In the genomic region with DNA sequence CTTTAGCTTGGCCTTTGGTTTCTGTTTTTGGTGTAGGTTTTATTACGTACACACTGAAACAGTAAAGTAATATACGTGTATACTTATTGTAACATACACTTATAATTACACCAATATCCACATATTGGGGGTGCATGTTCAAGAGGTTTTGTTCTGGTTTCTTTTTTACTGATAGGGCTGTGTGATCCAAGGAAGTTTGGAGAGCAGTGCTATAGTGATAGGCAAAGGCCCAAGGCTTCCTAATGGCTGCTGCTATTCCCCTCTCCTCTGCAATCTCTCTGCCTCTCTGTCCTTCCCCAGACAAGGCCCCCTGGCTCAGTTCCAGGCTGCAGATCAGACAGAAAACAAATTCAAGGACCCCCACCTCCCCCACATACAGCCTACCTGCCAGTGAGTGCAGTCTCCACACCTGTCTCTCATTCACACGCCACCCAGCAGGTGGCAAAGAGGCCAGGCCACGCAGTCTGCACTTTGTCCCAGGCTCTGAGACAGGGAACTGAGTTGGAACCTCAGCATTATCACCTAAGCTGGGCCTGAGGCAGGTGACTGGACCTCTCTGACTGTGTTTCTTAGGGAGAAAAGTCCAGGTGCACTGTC, we compare ENCODE assay signal across 10 cellular contexts. TPM values are rescaled to one million over a fixed set of nuclear protein-coding genes. Genes with fewer than 3 reads are reported as not detected.
DNase-seq lines count a peak whose midpoint lies in the region; ATAC-seq, FAIRE-seq and TF ChIP-seq lines count a peak whose summit lies in the region.
"Had no signal": no experiment of that assay in that cellular context is flagged by ENCODE, and none has a peak within 500 bp of the region (broad histone marks: within the 10 kb centered on the region; RNA-seq: fewer than 3 reads in every experiment).

No MANE protein-coding gene starts in this region.

- intact Hi-C loops in K562 (cut with micrococcal nuclease), result no loop called here
- intact Hi-C loops in activated naive CD4-positive, alpha-beta T cell treated with anti-CD3 and anti-CD28 coated beads for 36 hours (cut with micrococcal nuclease), result no loop called here

- no peak overlapping the region for H2AFZ ChIP-seq in K562 (ENCODE audit: low read depth, low read length)

- TF ChIP-seq EP300 in K562 (IDR thresholded peaks at IDR 0.05; ENCODE audit: low read length), result no peak
- TF ChIP-seq EP300 in upper lobe of left lung (IDR thresholded peaks at IDR 0.05), result no peak

- no peak overlapping the region for H3K27ac Mint-ChIP-seq in activated naive CD4-positive, alpha-beta T cell treated with anti-CD3 and anti-CD28 coated beads for 36 hours

- TF ChIP-seq CTCF in K562 (IDR thresholded peaks at IDR 0.05 in 2 of 3, conservative IDR thresholded peaks at IDR 0.05 in 1 of 3; ENCODE audit: insufficient read depth in 2 of 3, low read depth in 1 of 3, low read length in 3 of 3) (no peak), lung (IDR thresholded peaks at IDR 0.05; ENCODE audit: control extremely low read depth, extremely low read depth) (no peak), upper lobe of left lung (IDR thresholded peaks at IDR 0.05) (no peak)

- H3K27me3 ChIP-seq in K562 (ENCODE audit: control insufficient read depth in 2 of 2, insufficient read depth in 2 of 2, low read length in 2 of 2), result no peaks in the 10 kb centered on the region
- no peaks in the 10 kb centered on the region for H3K27me3 ChIP-seq in lung (ENCODE audit: control insufficient read depth, insufficient read depth)
- no peaks in the 10 kb centered on the region for H3K27me3 ChIP-seq in upper lobe of left lung

- no peak for FAIRE-seq in K562 (lab: Jason Lieb, UNC)

- peaks cover 29% of the 10 kb centered on the region; the same call in 2 of the 3 replicates for H3K79me2 ChIP-seq in K562 (ENCODE audit: control insufficient read depth, insufficient read depth, low read length)

- no peaks in the 10 kb centered on the region for H3K9me3 Mint-ChIP-seq in activated naive CD4-positive, alpha-beta T cell treated with anti-CD3 and anti-CD28 coated beads for 36 hours

- no peaks in the 10 kb centered on the region for H4K20me1 ChIP-seq in K562 (replicated peaks; ENCODE audit: control insufficient read depth, insufficient read depth, low read length)

- POLR2A ChIA-PET in K562 (lab: Yijun Ruan, JAX), result interaction anchor here (0.6 to 1.4 kb wide), 3 partner anchors 8 to 376 kb away, joined by 3 read pairs; no protein-coding TSS in a partner anchor

- 61% methylated on average over 3 of the region's 4 CpGs for WGBS in K562 (ENCODE audit: insufficient coverage, low coverage, missing lambda C conversion rate)
- WGBS in lung, 2 donors, result 76 to 79% methylated on average over 4 of the region's 4 CpGs
- 74 to 78% methylated on average over 4 of the region's 4 CpGs for WGBS in upper lobe of left lung, 2 donors

- TF ChIP-seq POLR2A in K562 (conservative IDR thresholded peaks at IDR 0.05), result no peak
- no peak for TF ChIP-seq POLR2A in upper lobe of left lung (IDR thresholded peaks at IDR 0.05)

- H3K9me3 ChIP-seq in K562 (replicated peaks; ENCODE audit: control insufficient read depth, insufficient read depth, low read depth, low read length) (no peaks in the 10 kb centered on the region), lung (ENCODE audit: control insufficient read depth in 2 of 2, insufficient read depth in 1 of 2, low read length in 1 of 2) (no peaks in the 10 kb centered on the region), upper lobe of left lung (no peaks in the 10 kb centered on the region)

- H3K4me3 Mint-ChIP-seq in activated naive CD4-positive, alpha-beta T cell treated with anti-CD3 and anti-CD28 coated beads for 36 hours, result no peak overlapping the region

- no peaks in the 10 kb centered on the region for H3K9me1 ChIP-seq in K562 (ENCODE audit: control insufficient read depth, insufficient read depth, low read length)

- CTCF ChIA-PET in K562 (lab: Yijun Ruan, JAX; ENCODE audit: low intra/inter-chr PET ratio), result no interaction called here
- CTCF ChIA-PET in activated naive CD4-positive, alpha-beta T cell treated with anti-CD3 and anti-CD28 coated beads for 36 hours (lab: Charles Lee), result interaction anchor here (0.6 to 1.2 kb wide), 2 partner anchors 82 to 206 kb away, joined by 3 read pairs; no protein-coding TSS in a partner anchor

- peak; percentile 74 to 88 (median 74) for DNase-seq in NCI-H1417 (lab: John Stamatoyannopoulos, UW)
- DNase-seq in NCI-H1417 treated with DMSO at 0.1 percent for 48 hours (lab: John Stamatoyannopoulos, UW), result no peak
- DNase-seq in K562 (ENCODE audit: extremely low read depth in 1 of 4, low spot score in 3 of 4), result no peak
- DNase-seq in lung (ENCODE audit: low spot score), result no peak
- DNase-seq in upper lobe of left lung, result no peak
- no peak for DNase-seq in cerebellar cortex (ENCODE audit: low spot score)
- DNase-seq in NCI-H2196 treated with DMSO at 0.1 percent for 48 hours (lab: John Stamatoyannopoulos, UW; ENCODE audit: unreplicated experiment), result no peak
- no peak for DNase-seq in activated naive CD4-positive, alpha-beta T cell treated with anti-CD3 and anti-CD28 coated beads for 36 hours
- DNase-seq: NCI-H446 treated with DMSO at 0.1 percent for 48 hours had no signal

- no peaks in the 10 kb centered on the region for H3K27me3 Mint-ChIP-seq in activated naive CD4-positive, alpha-beta T cell treated with anti-CD3 and anti-CD28 coated beads for 36 hours (ENCODE audit: low read depth)

- peaks cover 22% of the 10 kb centered on the region for H3K4me1 Mint-ChIP-seq in activated naive CD4-positive, alpha-beta T cell treated with anti-CD3 and anti-CD28 coated beads for 36 hours (ENCODE audit: low read depth)

- H3K27ac ChIP-seq in K562 (ENCODE audit: extremely low read depth, low read depth, low read length) (no peak overlapping the region), lung (ENCODE audit: low read depth in 1 of 2, low read length in 1 of 2) (peak overlapping the region; percentile 41 to 91), upper lobe of left lung (peak overlapping the region; percentile 58 to 77 (median 74))
- H3K27ac ChIP-seq: 22Rv1 had no signal

- H3K36me3 Mint-ChIP-seq in activated naive CD4-positive, alpha-beta T cell treated with anti-CD3 and anti-CD28 coated beads for 36 hours (ENCODE audit: low read depth), result no peaks in the 10 kb centered on the region

- peak; percentile 27; the same call in 2 of the 3 replicates for ATAC-seq in K562
- ATAC-seq in lung (ENCODE audit: insufficient read depth, low FRiP score), result no peak
- ATAC-seq in upper lobe of left lung (ENCODE audit: low FRiP score in 2 of 2), result no peak

- in situ Hi-C loops in K562 (cut with MboI), result no loop called here

- no peak overlapping the region for H3K4me2 ChIP-seq in K562 (ENCODE audit: insufficient read depth, low read length)

- H3K4me3 ChIP-seq in K562 (no peak overlapping the region), lung (no peak overlapping the region), upper lobe of left lung (no peak overlapping the region)

- H3K9ac ChIP-seq in K562 (ENCODE audit: insufficient read depth in 1 of 2, low read depth in 2 of 2, low read length in 2 of 2), result peak overlapping the region in 1 of 2 experiments; percentile 76; a peak in 2 of 4 replicates

- H3K36me3 ChIP-seq in K562 (ENCODE audit: control insufficient read depth, insufficient read depth, low read length) (no peaks in the 10 kb centered on the region; the same call in 2 of the 3 replicates), lung (ENCODE audit: control insufficient read depth in 2 of 2, insufficient read depth in 2 of 2, low read length in 2 of 2) (no peaks in the 10 kb centered on the region), upper lobe of left lung (peaks cover 0 to 2% (median 0%) of the 10 kb centered on the region in 4 donors)

- no TSS peak for BruUV-seq in K562 (replicated peaks; lab: Mats Ljungman, UMichigan)

- H3K4me1 ChIP-seq in K562 (replicated peaks in 1 of 2; ENCODE audit: control insufficient read depth in 2 of 2, insufficient read depth in 2 of 2, low read length in 2 of 2) (peaks cover 13 to 18% of the 10 kb centered on the region in 2 experiments; a peak in 4 of 5 replicates), lung (ENCODE audit: control insufficient read depth in 2 of 2, insufficient read depth in 2 of 2, low read length in 2 of 2) (peaks cover 9 to 16% of the 10 kb centered on the region in 2 donors), upper lobe of left lung (peaks cover 53 to 69% (median 63%) of the 10 kb centered on the region in 4 donors)

- no peak for TF ChIP-seq RAD21 in K562 (CRISPR knock-in tag; conservative IDR thresholded peaks at IDR 0.05 in 1 of 2, IDR thresholded peaks at IDR 0.05 in 1 of 2)

RNA-seq across cellular contexts. Expression of gene TMEM184B, which starts 15.1 kb away (rescaled TPM):
- total RNA-seq in K562 (2011; cell fraction: chromatin; rRNA removed; ENCODE audit: low replicate concordance), result 16.3 and 42.3 TPM in 2 replicates
- 20.4 and 25.5 TPM in 2 replicates for total RNA-seq in K562 (2011; cell fraction: nucleolus; rRNA removed)
- 21.6 and 32.1 TPM in 2 replicates for total RNA-seq in K562 (2011; cell fraction: nucleoplasm; rRNA removed)
- total RNA-seq in K562 (2014; rRNA removed) (8.4 and 9.6 TPM in 2 replicates), K562 (2014; rRNA removed; fragmentation: Illumina TruSeq; extraction: Trizol) (4.0 and 5.5 TPM in 2 replicates), K562 (2015; rRNA removed; fragmentation: Illumina TruSeq; extraction: Trizol) (6.2 and 6.7 TPM in 2 replicates), K562 (2021) (22.7 and 25.1 TPM in 2 replicates), lung (10 to 100 TPM; 39.9 to 82.4 TPM), upper lobe of left lung (100 to 1,000 TPM in 1 of 6 donors, 10 to 100 TPM in 5; 47.5 to 141 (median 72.1) TPM)
- polyA plus RNA-seq in K562 (2011; rRNA removed) (4.9 and 12.2 TPM in 2 replicates), K562 (2014; fragmentation: Illumina TruSeq; extraction: Trizol) (14.2 and 16.4 TPM in 2 replicates), K562 (2014; fragmentation: Nextera tagmentation; extraction: Ambion mirVana) (under 1 TPM; 0.31 to 0.38 TPM), K562 (2014; rRNA removed) (10.1 and 14.1 TPM in 2 replicates), lung (10 to 100 TPM; 26.3 to 39.9 TPM)
- 8.3 and 11.2 TPM in 2 replicates for polyA plus RNA-seq in K562 (2011; cell fraction: cytosol; rRNA removed)
- polyA plus RNA-seq in K562 (2011; cell fraction: nucleus; rRNA removed), result 16.1 and 21.6 TPM in 2 replicates
- polyA plus RNA-seq in K562 (2012), result 14.8 and 20.5 TPM in 2 replicates
- 6.7 and 7.8 TPM in 2 replicates for polyA minus RNA-seq in K562 (2011; rRNA and poly(A)+ RNA removed)
- polyA minus RNA-seq in K562 (2011; cell fraction: cytosol; rRNA and poly(A)+ RNA removed), result 12.2 and 15.7 TPM in 2 replicates
- 5.1 and 5.8 TPM in 2 replicates for polyA minus RNA-seq in K562 (2011; cell fraction: nucleus; rRNA and poly(A)+ RNA removed)
- total RNA-seq in activated naive CD4-positive, alpha-beta T cell treated with anti-CD3 and anti-CD28 coated beads for 36 hours, result 10 to 100 TPM; 15.0 to 15.3 TPM

RNA-seq across cellular contexts. Expression of gene MAFF, which starts 56.0 kb away (rescaled TPM):
- 4.2 and 9.2 TPM in 2 replicates for total RNA-seq in K562 (2011; cell fraction: chromatin; rRNA removed; ENCODE audit: low replicate concordance)
- 5.4 and 6.7 TPM in 2 replicates for total RNA-seq in K562 (2011; cell fraction: nucleolus; rRNA removed)
- 6.3 and 7.8 TPM in 2 replicates for total RNA-seq in K562 (2011; cell fraction: nucleoplasm; rRNA removed)
- total RNA-seq in K562 (2014; rRNA removed) (8.0 and 8.9 TPM in 2 replicates), K562 (2014; rRNA removed; fragmentation: Illumina TruSeq; extraction: Trizol) (4.5 and 5.2 TPM in 2 replicates), K562 (2015; rRNA removed; fragmentation: Illumina TruSeq; extraction: Trizol) (1.9 and 2.1 TPM in 2 replicates), K562 (2021) (5.9 and 7.9 TPM in 2 replicates), lung (10 to 100 TPM; 30.0 to 43.9 TPM), upper lobe of left lung (10 to 100 TPM; 25.1 to 75.7 (median 44.5) TPM)
- polyA plus RNA-seq in K562 (2011; rRNA removed) (3.3 and 5.4 TPM in 2 replicates), K562 (2014; fragmentation: Illumina TruSeq; extraction: Trizol) (5.8 and 6.1 TPM in 2 replicates), K562 (2014; fragmentation: Nextera tagmentation; extraction: Ambion mirVana) (under 1 TPM; 0.51 to 0.60 TPM), K562 (2014; rRNA removed) (6.9 and 7.0 TPM in 2 replicates), lung (10 to 100 TPM; 36.3 to 57.8 TPM)
- 3.1 and 11.0 TPM in 2 replicates for polyA plus RNA-seq in K562 (2011; cell fraction: cytosol; rRNA removed)
- 1.8 and 4.2 TPM in 2 replicates for polyA plus RNA-seq in K562 (2011; cell fraction: nucleus; rRNA removed)
- polyA plus RNA-seq in K562 (2012), result 5.4 and 9.4 TPM in 2 replicates
- 1.8 and 2.8 TPM in 2 replicates for polyA minus RNA-seq in K562 (2011; rRNA and poly(A)+ RNA removed)
- 2.8 and 3.2 TPM in 2 replicates for polyA minus RNA-seq in K562 (2011; cell fraction: cytosol; rRNA and poly(A)+ RNA removed)
- 2.3 and 2.6 TPM in 2 replicates for polyA minus RNA-seq in K562 (2011; cell fraction: nucleus; rRNA and poly(A)+ RNA removed)
- total RNA-seq in activated naive CD4-positive, alpha-beta T cell treated with anti-CD3 and anti-CD28 coated beads for 36 hours, result 1 to 10 TPM; 2.7 to 2.8 TPM

RNA-seq across cellular contexts. Expression of gene CSNK1E, which starts 59.5 kb away (rescaled TPM):
- total RNA-seq in K562 (2011; cell fraction: chromatin; rRNA removed; ENCODE audit: low replicate concordance), result 112 and 292 TPM in 2 replicates
- 149 and 193 TPM in 2 replicates for total RNA-seq in K562 (2011; cell fraction: nucleolus; rRNA removed)
- total RNA-seq in K562 (2011; cell fraction: nucleoplasm; rRNA removed), result 126 and 139 TPM in 2 replicates
- total RNA-seq in K562 (2014; rRNA removed) (41.3 and 55.7 TPM in 2 replicates), K562 (2014; rRNA removed; fragmentation: Illumina TruSeq; extraction: Trizol) (18.0 and 22.5 TPM in 2 replicates), K562 (2015; rRNA removed; fragmentation: Illumina TruSeq; extraction: Trizol) (33.1 and 34.4 TPM in 2 replicates), K562 (2021) (61.0 and 62.8 TPM in 2 replicates), lung (100 to 1,000 TPM; 118 to 121 TPM), upper lobe of left lung (100 to 1,000 TPM in 5 of 6 donors, 10 to 100 TPM in 1; 94.1 to 345 (median 123) TPM)
- polyA plus RNA-seq in K562 (2011; rRNA removed) (64.0 and 77.0 TPM in 2 replicates), K562 (2014; fragmentation: Illumina TruSeq; extraction: Trizol) (64.0 and 73.3 TPM in 2 replicates), K562 (2014; fragmentation: Nextera tagmentation; extraction: Ambion mirVana) (1 to 10 TPM; 2.7 to 3.8 TPM), K562 (2014; rRNA removed) (65.6 and 70.0 TPM in 2 replicates), lung (100 to 1,000 TPM in 1 of 2 donors, 10 to 100 TPM in 1; 87.2 to 106 TPM)
- 83.0 and 121 TPM in 2 replicates for polyA plus RNA-seq in K562 (2011; cell fraction: cytosol; rRNA removed)
- polyA plus RNA-seq in K562 (2011; cell fraction: nucleus; rRNA removed), result 148 and 215 TPM in 2 replicates
- polyA plus RNA-seq in K562 (2012), result 34.2 and 69.8 TPM in 2 replicates
- 36.0 and 61.3 TPM in 2 replicates for polyA minus RNA-seq in K562 (2011; rRNA and poly(A)+ RNA removed)
- polyA minus RNA-seq in K562 (2011; cell fraction: cytosol; rRNA and poly(A)+ RNA removed), result 48.1 and 53.3 TPM in 2 replicates
- 48.2 and 49.9 TPM in 2 replicates for polyA minus RNA-seq in K562 (2011; cell fraction: nucleus; rRNA and poly(A)+ RNA removed)
- total RNA-seq in activated naive CD4-positive, alpha-beta T cell treated with anti-CD3 and anti-CD28 coated beads for 36 hours, result 100 to 1,000 TPM; 105 to 108 TPM

Comparison
In these comparisons a context has a peak if more than half of its experiments do, and no peak if none do; other contexts are left out.
1. DNase-seq: peak in NCI-H1417 (3 of 3); none in NCI-H1417 treated with DMSO at 0.1 percent for 48 hours (single experiment), K562 (0 of 4), lung (single experiment), upper lobe of left lung (0 of 2), cerebellar cortex (single experiment), NCI-H2196 treated with DMSO at 0.1 percent for 48 hours (single experiment) and activated naive CD4-positive, alpha-beta T cell treated with anti-CD3 and anti-CD28 coated beads for 36 hours (single experiment).